In the genomic region with DNA sequence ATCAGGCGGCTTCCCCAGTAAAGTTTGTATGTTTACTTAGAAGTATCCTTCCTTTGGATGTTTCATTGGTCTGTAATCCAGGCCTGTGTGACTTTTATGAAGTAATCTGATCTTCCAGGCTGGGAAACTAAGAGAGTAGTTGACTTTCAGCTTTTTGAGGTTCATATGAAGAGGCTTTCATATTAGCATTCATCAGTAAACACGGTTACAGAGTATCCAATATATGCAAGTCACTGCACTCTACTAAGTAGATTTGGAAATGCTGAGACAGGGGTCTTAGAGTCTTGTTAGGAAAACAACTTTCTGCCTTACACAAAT, we compare ENCODE assay signal across 8 cellular contexts. TPM values are rescaled to one million over a fixed set of nuclear protein-coding genes. Genes with fewer than 3 reads are reported as not detected.
DNase-seq lines count a peak whose midpoint lies in the region; ATAC-seq and TF ChIP-seq lines count a peak whose summit lies in the region.

No MANE protein-coding gene starts in this region.

- H3K4me3 ChIP-seq in iPS-20b (ENCODE audit: low read length): peak overlapping the region; percentile 89
- peak overlapping the region; percentile 96 for H3K4me3 ChIP-seq in suprapubic skin

- no peaks in the 10 kb centered on the region for H3K9me3 Mint-ChIP-seq in activated CD4-positive, alpha-beta T cell treated with anti-CD3 and anti-CD28 coated beads, Interleukin-2, amount 10 ng/mL, durations not matched to agents 7 days and 5 days
- no peaks in the 10 kb centered on the region for H3K9me3 Mint-ChIP-seq in activated CD8-positive, alpha-beta T cell treated with anti-CD3 and anti-CD28 coated beads, Interleukin-2, amount 10 ng/mL, durations not matched to agents 7 days and 5 days (ENCODE audit: insufficient read depth)

- peaks cover 36% of the 10 kb centered on the region for H3K4me1 Mint-ChIP-seq in activated CD4-positive, alpha-beta T cell treated with anti-CD3 and anti-CD28 coated beads, Interleukin-2, amount 10 ng/mL, durations not matched to agents 7 days and 5 days
- H3K4me1 Mint-ChIP-seq in activated CD8-positive, alpha-beta T cell treated with anti-CD3 and anti-CD28 coated beads, Interleukin-2, amount 10 ng/mL, durations not matched to agents 7 days and 5 days (ENCODE audit: low read depth): peaks cover 32% of the 10 kb centered on the region

- ATAC-seq in activated CD8-positive, alpha-beta T cell treated with anti-CD3 and anti-CD28 coated beads, Interleukin-2, amount 10 ng/mL, durations not matched to agents 7 days and 5 days: no peak
- ATAC-seq in HG02642 (IDR thresholded peaks at IDR 0.05; ENCODE audit: poor library complexity, unreplicated experiment) (no peak), GM18861 (IDR thresholded peaks at IDR 0.05; ENCODE audit: unreplicated experiment) (no peak)

- DNase-seq in activated CD4-positive, alpha-beta T cell treated with anti-CD3 and anti-CD28 coated beads, Interleukin-2, amount 10 ng/mL, durations not matched to agents 7 days and 5 days: no peak
- DNase-seq in activated CD4-positive, alpha-beta T cell treated with anti-CD3 and anti-CD28 coated beads for 1 hour: no peak
- DNase-seq in activated CD8-positive, alpha-beta T cell treated with anti-CD3 and anti-CD28 coated beads, Interleukin-2, amount 10 ng/mL, durations not matched to agents 7 days and 5 days: no peak
- DNase-seq in suprapubic skin (ENCODE audit: low spot score in 2 of 2) (no peak), H4 (ENCODE audit: low spot score) (no peak)

- TF ChIP-seq CTCF in suprapubic skin (IDR thresholded peaks at IDR 0.05): no peak

- H3K4me1 ChIP-seq in iPS-20b (ENCODE audit: insufficient read depth, low read length) (peaks cover 9% of the 10 kb centered on the region; the same call in 1 of the 2 replicates), suprapubic skin (peaks cover 38% of the 10 kb centered on the region)

- H3K36me3 Mint-ChIP-seq in activated CD4-positive, alpha-beta T cell treated with anti-CD3 and anti-CD28 coated beads, Interleukin-2, amount 10 ng/mL, durations not matched to agents 7 days and 5 days (ENCODE audit: low read depth): peaks cover 21% of the 10 kb centered on the region
- H3K36me3 Mint-ChIP-seq in activated CD8-positive, alpha-beta T cell treated with anti-CD3 and anti-CD28 coated beads, Interleukin-2, amount 10 ng/mL, durations not matched to agents 7 days and 5 days (ENCODE audit: low read depth): peaks cover 35% of the 10 kb centered on the region

- no peaks in the 10 kb centered on the region for H3K27me3 Mint-ChIP-seq in activated CD4-positive, alpha-beta T cell treated with anti-CD3 and anti-CD28 coated beads, Interleukin-2, amount 10 ng/mL, durations not matched to agents 7 days and 5 days
- no peaks in the 10 kb centered on the region for H3K27me3 Mint-ChIP-seq in activated CD8-positive, alpha-beta T cell treated with anti-CD3 and anti-CD28 coated beads, Interleukin-2, amount 10 ng/mL, durations not matched to agents 7 days and 5 days (ENCODE audit: low read depth)

- H3K9me3 ChIP-seq in iPS-20b (ENCODE audit: insufficient read depth, low read depth, low read length) (no peaks in the 10 kb centered on the region), suprapubic skin (no peaks in the 10 kb centered on the region)

- no peak for TF ChIP-seq EP300 in suprapubic skin (IDR thresholded peaks at IDR 0.05)

- H3K36me3 ChIP-seq in iPS-20b (ENCODE audit: insufficient read depth, low read depth, low read length): peaks cover 45% of the 10 kb centered on the region
- peaks cover 13% of the 10 kb centered on the region for H3K36me3 ChIP-seq in suprapubic skin

- POLR2A ChIA-PET in activated CD4-positive, alpha-beta T cell treated with anti-CD3 and anti-CD28 coated beads, Interleukin-2, amount 10 ng/mL, durations not matched to agents 7 days and 5 days (lab: Charles Lee): interaction anchor here (1.8 kb wide), 1 partner anchor 15 kb away, joined by 10 read pairs; a partner anchor contains a TSS
- POLR2A ChIA-PET in activated CD8-positive, alpha-beta T cell treated with anti-CD3 and anti-CD28 coated beads, Interleukin-2, amount 10 ng/mL, durations not matched to agents 7 days and 5 days (lab: Charles Lee): interaction anchor here (1.4 to 3.4 kb wide), 5 partner anchors 9 to 91 kb away, joined by 3 to 72 read pairs (median 8); a partner anchor contains a TSS

- H3K27me3 ChIP-seq in iPS-20b (ENCODE audit: insufficient read depth, low read length) (no peaks in the 10 kb centered on the region), suprapubic skin (no peaks in the 10 kb centered on the region)

- no peak for TF ChIP-seq POLR2A in suprapubic skin (IDR thresholded peaks at IDR 0.05)

- 4% methylated on average over 2 of the region's 2 CpGs for WGBS in suprapubic skin

- H3K9ac ChIP-seq in iPS-20b (ENCODE audit: low read depth, low read length): peak overlapping the region; percentile 93; the same call in 1 of the 2 replicates

- CTCF ChIA-PET in activated CD4-positive, alpha-beta T cell treated with anti-CD3 and anti-CD28 coated beads, Interleukin-2, amount 10 ng/mL, durations not matched to agents 7 days and 5 days (lab: Charles Lee): interaction anchor here (1.1 to 2.7 kb wide), 4 partner anchors 8 to 14 kb away, joined by 3 to 21 read pairs (median 5); a partner anchor contains a TSS
- CTCF ChIA-PET in activated CD8-positive, alpha-beta T cell treated with anti-CD3 and anti-CD28 coated beads, Interleukin-2, amount 10 ng/mL, durations not matched to agents 7 days and 5 days (lab: Charles Lee): interaction anchor here (0.9 to 2.4 kb wide), 4 partner anchors 14 to 407 kb away, joined by 3 to 29 read pairs (median 4); a partner anchor contains a TSS

- peak overlapping the region; percentile 96 for H3K27ac Mint-ChIP-seq in activated CD4-positive, alpha-beta T cell treated with anti-CD3 and anti-CD28 coated beads, Interleukin-2, amount 10 ng/mL, durations not matched to agents 7 days and 5 days
- peak overlapping the region; percentile 97 for H3K27ac Mint-ChIP-seq in activated CD8-positive, alpha-beta T cell treated with anti-CD3 and anti-CD28 coated beads, Interleukin-2, amount 10 ng/mL, durations not matched to agents 7 days and 5 days

- H3K4me3 Mint-ChIP-seq in activated CD4-positive, alpha-beta T cell treated with anti-CD3 and anti-CD28 coated beads, Interleukin-2, amount 10 ng/mL, durations not matched to agents 7 days and 5 days: peak overlapping the region; percentile 98
- H3K4me3 Mint-ChIP-seq in activated CD8-positive, alpha-beta T cell treated with anti-CD3 and anti-CD28 coated beads, Interleukin-2, amount 10 ng/mL, durations not matched to agents 7 days and 5 days: peak overlapping the region; percentile 96

- no peak overlapping the region for H3K27ac ChIP-seq in iPS-20b (ENCODE audit: low read length)
- H3K27ac ChIP-seq in suprapubic skin: peak overlapping the region; percentile 94

RNA-seq across cellular contexts. Expression of a gene that starts 1.1 kb away (rescaled TPM):
- total RNA-seq in activated CD4-positive, alpha-beta T cell treated with anti-CD3 and anti-CD28 coated beads, Interleukin-2, amount 10 ng/mL, durations not matched to agents 7 days and 5 days: 10 to 100 TPM; 52.4 to 57.6 TPM
- total RNA-seq in activated CD8-positive, alpha-beta T cell treated with anti-CD3 and anti-CD28 coated beads, Interleukin-2, amount 10 ng/mL, durations not matched to agents 7 days and 5 days: 10 to 100 TPM; 58.6 to 59.3 TPM
- 10 to 100 TPM; 19.1 to 40.6 (median 25.8) TPM for total RNA-seq in suprapubic skin
- 25.6 and 29.5 TPM in 2 replicates for total RNA-seq in H4 (2014; rRNA removed; shearing (Covaris generic))

RNA-seq across cellular contexts. Expression of a gene that starts 15.0 kb away (rescaled TPM):
- total RNA-seq in activated CD4-positive, alpha-beta T cell treated with anti-CD3 and anti-CD28 coated beads, Interleukin-2, amount 10 ng/mL, durations not matched to agents 7 days and 5 days: 10 to 100 TPM; 33.3 to 50.5 TPM
- 10 to 100 TPM; 41.6 to 46.4 TPM for total RNA-seq in activated CD8-positive, alpha-beta T cell treated with anti-CD3 and anti-CD28 coated beads, Interleukin-2, amount 10 ng/mL, durations not matched to agents 7 days and 5 days
- 10 to 100 TPM; 21.9 to 33.3 (median 29.8) TPM for total RNA-seq in suprapubic skin
- total RNA-seq in H4 (2014; rRNA removed; shearing (Covaris generic)): 90.8 and 101 TPM in 2 replicates

RNA-seq across cellular contexts. Expression of a gene that starts 15.2 kb away (rescaled TPM):
- 10 to 100 TPM; 25.6 to 26.5 TPM for total RNA-seq in activated CD4-positive, alpha-beta T cell treated with anti-CD3 and anti-CD28 coated beads, Interleukin-2, amount 10 ng/mL, durations not matched to agents 7 days and 5 days
- total RNA-seq in activated CD8-positive, alpha-beta T cell treated with anti-CD3 and anti-CD28 coated beads, Interleukin-2, amount 10 ng/mL, durations not matched to agents 7 days and 5 days: 10 to 100 TPM; 29.7 to 32.4 TPM
- 10 to 100 TPM; 11.4 to 29.9 (median 17.7) TPM for total RNA-seq in suprapubic skin
- total RNA-seq in H4 (2014; rRNA removed; shearing (Covaris generic)): 48.3 and 78.0 TPM in 2 replicates
